ENCODE assay signal across 1 cellular context in genomic region chr6:66103954-66104353, GRCh38.
TF ChIP-seq lines count a peak whose summit lies in the region.

No MANE protein-coding gene starts in this region.

TF ChIP-seq in SK-N-SH treated with all-trans-retinoic acid at 6 μM for 48 hours, 23 proteins besides CTCF, POLR2A, EP300 and RAD21 (continued from another document):
- TF ChIP-seq CREB5 (CRISPR knock-in tag; IDR thresholded peaks at IDR 0.05; ENCODE audit: low read depth) (no peak), CSRNP3 (CRISPR knock-in tag; IDR thresholded peaks at IDR 0.05) (no peak)
